2 cellular contexts compared by ENCODE assay signal in genomic region chr3:171760475-171760874, GRCh38.
TF ChIP-seq lines count a peak whose summit lies in the region.

No MANE protein-coding gene starts in this region.

TF ChIP-seq in GM23338, 12 proteins besides CTCF, POLR2A, EP300 and RAD21:
- TF ChIP-seq EZH2 (IDR thresholded peaks at IDR 0.05; ENCODE audit: low read depth, unreplicated experiment) (no peak), EZH2phosphoT487 (IDR thresholded peaks at IDR 0.05; ENCODE audit: unreplicated experiment) (no peak), JUNB (IDR thresholded peaks at IDR 0.05; ENCODE audit: unreplicated experiment) (no peak)

TF ChIP-seq in GM12878, 131 proteins besides CTCF, POLR2A, EP300 and RAD21 (continued from another document):
- TF ChIP-seq, protein P1, sequence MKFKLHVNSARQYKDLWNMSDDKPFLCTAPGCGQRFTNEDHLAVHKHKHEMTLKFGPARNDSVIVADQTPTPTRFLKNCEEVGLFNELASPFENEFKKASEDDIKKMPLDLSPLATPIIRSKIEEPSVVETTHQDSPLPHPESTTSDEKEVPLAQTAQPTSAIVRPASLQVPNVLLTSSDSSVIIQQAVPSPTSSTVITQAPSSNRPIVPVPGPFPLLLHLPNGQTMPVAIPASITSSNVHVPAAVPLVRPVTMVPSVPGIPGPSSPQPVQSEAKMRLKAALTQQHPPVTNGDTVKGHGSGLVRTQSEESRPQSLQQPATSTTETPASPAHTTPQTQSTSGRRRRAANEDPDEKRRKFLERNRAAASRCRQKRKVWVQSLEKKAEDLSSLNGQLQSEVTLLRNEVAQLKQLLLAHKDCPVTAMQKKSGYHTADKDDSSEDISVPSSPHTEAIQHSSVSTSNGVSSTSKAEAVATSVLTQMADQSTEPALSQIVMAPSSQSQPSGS (IDR thresholded peaks at IDR 0.05; ENCODE audit: low read length), result no peak
- TF ChIP-seq PBX3 (IDR thresholded peaks at IDR 0.05; ENCODE audit: insufficient replicate concordance, low read depth, low read length) (no peak), RUNX3 (IDR thresholded peaks at IDR 0.05; ENCODE audit: low read length) (no peak), GATAD2B (conservative IDR thresholded peaks at IDR 0.05; ENCODE audit: low read depth) (no peak), STAT3 (IDR thresholded peaks at IDR 0.05; ENCODE audit: low read depth, low read length) (no peak), CHD1 (IDR thresholded peaks at IDR 0.05; ENCODE audit: low read depth, low read length) (no peak), SKIL (IDR thresholded peaks at IDR 0.05; ENCODE audit: low read depth, poor library complexity, severe bottlenecking) (no peak), E2F4 (IDR thresholded peaks at IDR 0.05; ENCODE audit: low read depth, low read length) (no peak), FOXK2 (IDR thresholded peaks at IDR 0.05) (no peak), PRDM15 (CRISPR knock-in tag; IDR thresholded peaks at IDR 0.05) (no peak), HDGF (IDR thresholded peaks at IDR 0.05) (no peak), ZBTB4 (CRISPR knock-in tag; IDR thresholded peaks at IDR 0.05) (no peak), ZNF622 (IDR thresholded peaks at IDR 0.05) (no peak), ZBED1 (IDR thresholded peaks at IDR 0.05; ENCODE audit: borderline replicate concordance) (no peak), BHLHE40 (IDR thresholded peaks at IDR 0.05; ENCODE audit: borderline replicate concordance in 1 of 2, low read depth in 2 of 2, low read length in 1 of 2) (no peak), GABPA (IDR thresholded peaks at IDR 0.05; ENCODE audit: low read depth) (no peak)
- TF ChIP-seq, protein P2, sequence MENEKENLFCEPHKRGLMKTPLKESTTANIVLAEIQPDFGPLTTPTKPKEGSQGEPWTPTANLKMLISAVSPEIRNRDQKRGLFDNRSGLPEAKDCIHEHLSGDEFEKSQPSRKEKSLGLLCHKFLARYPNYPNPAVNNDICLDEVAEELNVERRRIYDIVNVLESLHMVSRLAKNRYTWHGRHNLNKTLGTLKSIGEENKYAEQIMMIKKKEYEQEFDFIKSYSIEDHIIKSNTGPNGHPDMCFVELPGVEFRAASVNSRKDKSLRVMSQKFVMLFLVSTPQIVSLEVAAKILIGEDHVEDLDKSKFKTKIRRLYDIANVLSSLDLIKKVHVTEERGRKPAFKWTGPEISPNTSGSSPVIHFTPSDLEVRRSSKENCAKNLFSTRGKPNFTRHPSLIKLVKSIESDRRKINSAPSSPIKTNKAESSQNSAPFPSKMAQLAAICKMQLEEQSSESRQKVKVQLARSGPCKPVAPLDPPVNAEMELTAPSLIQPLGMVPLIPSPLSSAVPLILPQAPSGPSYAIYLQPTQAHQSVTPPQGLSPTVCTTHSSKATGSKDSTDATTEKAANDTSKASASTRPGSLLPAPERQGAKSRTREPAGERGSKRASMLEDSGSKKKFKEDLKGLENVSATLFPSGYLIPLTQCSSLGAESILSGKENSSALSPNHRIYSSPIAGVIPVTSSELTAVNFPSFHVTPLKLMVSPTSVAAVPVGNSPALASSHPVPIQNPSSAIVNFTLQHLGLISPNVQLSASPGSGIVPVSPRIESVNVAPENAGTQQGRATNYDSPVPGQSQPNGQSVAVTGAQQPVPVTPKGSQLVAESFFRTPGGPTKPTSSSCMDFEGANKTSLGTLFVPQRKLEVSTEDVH (IDR thresholded peaks at IDR 0.05; ENCODE audit: low read depth, partially characterized antibody), result no peak
- TF ChIP-seq, protein P3, sequence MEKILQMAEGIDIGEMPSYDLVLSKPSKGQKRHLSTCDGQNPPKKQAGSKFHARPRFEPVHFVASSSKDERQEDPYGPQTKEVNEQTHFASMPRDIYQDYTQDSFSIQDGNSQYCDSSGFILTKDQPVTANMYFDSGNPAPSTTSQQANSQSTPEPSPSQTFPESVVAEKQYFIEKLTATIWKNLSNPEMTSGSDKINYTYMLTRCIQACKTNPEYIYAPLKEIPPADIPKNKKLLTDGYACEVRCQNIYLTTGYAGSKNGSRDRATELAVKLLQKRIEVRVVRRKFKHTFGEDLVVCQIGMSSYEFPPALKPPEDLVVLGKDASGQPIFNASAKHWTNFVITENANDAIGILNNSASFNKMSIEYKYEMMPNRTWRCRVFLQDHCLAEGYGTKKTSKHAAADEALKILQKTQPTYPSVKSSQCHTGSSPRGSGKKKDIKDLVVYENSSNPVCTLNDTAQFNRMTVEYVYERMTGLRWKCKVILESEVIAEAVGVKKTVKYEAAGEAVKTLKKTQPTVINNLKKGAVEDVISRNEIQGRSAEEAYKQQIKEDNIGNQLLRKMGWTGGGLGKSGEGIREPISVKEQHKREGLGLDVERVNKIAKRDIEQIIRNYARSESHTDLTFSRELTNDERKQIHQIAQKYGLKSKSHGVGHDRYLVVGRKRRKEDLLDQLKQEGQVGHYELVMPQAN (conservative IDR thresholded peaks at IDR 0.05), result no peak
